9 cellular contexts compared by ENCODE assay signal in the genomic region with DNA sequence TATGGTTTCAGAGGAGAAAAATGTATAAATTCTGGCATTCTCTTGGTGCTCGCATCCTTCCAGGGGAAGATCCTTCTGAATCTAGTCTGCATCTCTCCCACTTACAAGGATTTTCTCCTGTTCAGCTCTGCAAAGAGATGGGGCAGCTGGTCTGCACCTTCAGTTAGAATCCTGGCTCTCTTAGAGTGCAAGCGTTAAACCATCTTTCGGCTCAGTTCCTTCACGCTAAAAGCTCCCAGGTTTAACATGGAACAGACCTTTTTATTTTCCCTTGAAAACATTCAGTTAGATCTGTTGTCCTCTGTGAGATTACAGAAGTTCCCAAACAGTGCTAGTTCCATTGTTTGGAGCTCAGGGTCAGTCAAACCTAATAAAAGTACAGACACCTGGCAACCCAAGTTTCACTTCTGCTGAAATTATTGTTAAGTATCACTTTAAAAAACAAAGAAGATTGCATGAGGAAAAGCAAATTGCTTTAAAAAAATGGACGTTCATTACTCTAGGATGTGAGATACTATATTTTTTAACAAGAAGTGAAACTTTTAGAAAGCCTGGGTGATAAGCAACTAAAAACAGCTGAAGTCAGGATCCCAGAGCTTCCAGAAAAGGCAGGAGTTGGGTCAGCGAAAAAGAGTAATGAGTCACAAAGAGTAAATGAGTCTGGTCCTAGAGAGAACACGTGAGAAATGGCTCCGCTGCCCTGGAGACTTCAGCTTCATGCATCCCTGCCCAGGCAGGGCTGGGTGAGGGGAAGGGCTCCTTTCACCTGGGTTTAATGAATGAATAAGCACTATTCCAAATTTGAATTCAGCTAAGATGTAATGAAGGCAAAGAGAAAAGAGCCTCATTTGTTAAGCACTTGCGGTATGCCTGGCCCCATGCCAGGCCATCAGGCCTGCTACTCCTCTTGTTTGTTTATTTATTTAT.
DNase-seq lines count a peak whose midpoint lies in the region; ATAC-seq, FAIRE-seq and TF ChIP-seq lines count a peak whose summit lies in the region.
"Had no signal": no experiment of that assay in that cellular context is flagged by ENCODE, and none has a peak within 500 bp of the region (broad histone marks: within the 10 kb centered on the region; RNA-seq: fewer than 3 reads in every experiment).

No MANE protein-coding gene starts in this region.

- H3K27me3 ChIP-seq in adipocyte (replicated peaks; ENCODE audit: control insufficient read depth, insufficient read depth, low read length) (no peaks in the 10 kb centered on the region), keratinocyte (ENCODE audit: control insufficient read depth, extremely low read depth, insufficient read depth, low read length) (no peaks in the 10 kb centered on the region)

- no peak overlapping the region for H2AFZ ChIP-seq in keratinocyte (ENCODE audit: control insufficient read depth, low read length)

- H3K36me3 Mint-ChIP-seq in T-helper 2 cell treated with Interferon-gamma antibody and Interleukin-4, amounts not matched to agents 5 μg/mL and 100 μg/mL, for 36 hours (ENCODE audit: low read depth): no peaks in the 10 kb centered on the region

- peak overlapping the region; percentile 5 for H3K27ac ChIP-seq in keratinocyte (ENCODE audit: control insufficient read depth, insufficient read depth, low read length)

- peak overlapping the region; percentile 61 for H3K4me3 ChIP-seq in adipocyte (ENCODE audit: low read length)
- no peak overlapping the region for H3K4me3 ChIP-seq in keratinocyte (ENCODE audit: control insufficient read depth in 2 of 3, extremely low read depth in 1 of 3, insufficient read depth in 2 of 3, low read depth in 1 of 3, low read length in 3 of 3)

- dilution Hi-C loops in keratinocyte (cut with MboI; ENCODE audit: extremely low pct_ligation_motif_present, low sequenced_read_pairs): no loop called here

- H3K9me3 ChIP-seq in adipocyte (ENCODE audit: control insufficient read depth, low read length) (no peaks in the 10 kb centered on the region), keratinocyte (ENCODE audit: control insufficient read depth, low read depth, low read length) (no peaks in the 10 kb centered on the region)

- peaks cover 4% of the 10 kb centered on the region for H3K9me1 ChIP-seq in keratinocyte (ENCODE audit: control insufficient read depth, extremely low read depth, insufficient read depth, low read length)

- H3K4me1 ChIP-seq in adipocyte (ENCODE audit: control insufficient read depth, insufficient read depth, low read length) (peaks cover 58% of the 10 kb centered on the region), keratinocyte (ENCODE audit: control insufficient read depth, extremely low read depth, insufficient read depth, low read length) (peaks cover 36% of the 10 kb centered on the region)

- H4K20me1 ChIP-seq in keratinocyte (ENCODE audit: control insufficient read depth, extremely low read depth, insufficient read depth, low read length): no peaks in the 10 kb centered on the region

- H3K36me3 ChIP-seq in adipocyte (ENCODE audit: control insufficient read depth, insufficient read depth, low read length, severe bottlenecking): no peaks in the 10 kb centered on the region
- peaks cover 0 to 5% of the 10 kb centered on the region in 2 experiments for H3K36me3 ChIP-seq in keratinocyte (ENCODE audit: control insufficient read depth in 2 of 2, extremely low read depth in 1 of 2, insufficient read depth in 2 of 2, low read length in 2 of 2)

- no peak overlapping the region for H3K4me2 ChIP-seq in keratinocyte (ENCODE audit: control insufficient read depth, extremely low read depth, insufficient read depth, low read depth, low read length)

- H3K4me3 Mint-ChIP-seq in T-helper 2 cell treated with Interferon-gamma antibody and Interleukin-4, amounts not matched to agents 5 μg/mL and 100 μg/mL, for 36 hours: no peak overlapping the region

- TF ChIP-seq CTCF in keratinocyte (optimal IDR thresholded peaks at IDR 0.05 in 1 of 3, IDR thresholded peaks at IDR 0.05 in 1 of 3, conservative IDR thresholded peaks at IDR 0.05 in 1 of 3; ENCODE audit: extremely low read depth in 1 of 3, insufficient read depth in 2 of 3, low read length in 3 of 3): no peak

- no peaks in the 10 kb centered on the region for H3K9me3 Mint-ChIP-seq in T-helper 2 cell treated with Interferon-gamma antibody and Interleukin-4, amounts not matched to agents 5 μg/mL and 100 μg/mL, for 36 hours

- H3K9ac ChIP-seq in adipocyte (ENCODE audit: low read length) (peak overlapping the region; percentile 72), keratinocyte (ENCODE audit: control insufficient read depth, extremely low read depth, insufficient read depth, low read length) (no peak overlapping the region)

- ATAC-seq in GM19324 (IDR thresholded peaks at IDR 0.05; ENCODE audit: low FRiP score, unreplicated experiment) (peak; percentile 39), HG03342 (IDR thresholded peaks at IDR 0.05; ENCODE audit: unreplicated experiment) (peak; percentile 60)
- ATAC-seq: HCT116 had no signal

- FAIRE-seq in keratinocyte (lab: Jason Lieb, UNC) (peak; percentile 17), urothelium cell line (lab: Jason Lieb, UNC) (no peak), HTR-8/SVneo (lab: Jason Lieb, UNC) (no peak)

- peaks cover 7% of the 10 kb centered on the region for H3K4me1 Mint-ChIP-seq in T-helper 2 cell treated with Interferon-gamma antibody and Interleukin-4, amounts not matched to agents 5 μg/mL and 100 μg/mL, for 36 hours (ENCODE audit: low read depth)

- no peaks in the 10 kb centered on the region for H3K79me2 ChIP-seq in keratinocyte (ENCODE audit: control insufficient read depth, insufficient read depth, low read length)

- peak; percentile 77 for DNase-seq in AG20443 (ENCODE audit: low spot score)
- DNase-seq in adipocyte (ENCODE audit: low read depth): peak; percentile 79
- peak; percentile 5 for DNase-seq in keratinocyte (ENCODE audit: low read depth, low spot score)
- peak; percentile 65 for DNase-seq in urothelium cell line (ENCODE audit: low spot score)
- no peak for DNase-seq in HTR-8/SVneo (ENCODE audit: insufficient read length, low spot score)
- DNase-seq in T-helper 2 cell treated with Interferon-gamma antibody and Interleukin-4, amounts not matched to agents 5 μg/mL and 100 μg/mL, for 36 hours (ENCODE audit: low spot score): no peak

- peaks cover 14% of the 10 kb centered on the region for H3K27me3 Mint-ChIP-seq in T-helper 2 cell treated with Interferon-gamma antibody and Interleukin-4, amounts not matched to agents 5 μg/mL and 100 μg/mL, for 36 hours (ENCODE audit: low read depth)

- no peak overlapping the region for H3K27ac Mint-ChIP-seq in T-helper 2 cell treated with Interferon-gamma antibody and Interleukin-4, amounts not matched to agents 5 μg/mL and 100 μg/mL, for 36 hours

Comparison
In these comparisons a context has a peak if more than half of its experiments do, and no peak if none do; other contexts are left out.
1. DNase-seq: peak in AG20443 (single experiment), adipocyte (single experiment), keratinocyte (single experiment) and urothelium cell line (single experiment); none in HTR-8/SVneo (single experiment) and T-helper 2 cell treated with Interferon-gamma antibody and Interleukin-4, amounts not matched to agents 5 μg/mL and 100 μg/mL, for 36 hours (single experiment).